In genomic region chr4:112523764-112524505, GRCh38 we compare ENCODE assay signal across 9 cellular contexts. TPM values are rescaled to one million over a fixed set of nuclear protein-coding genes. Genes with fewer than 3 reads are reported as not detected.
A peak's percentile ranks its signal among the peaks of the same experiment; 100 is the strongest.
DNase-seq lines count a peak whose midpoint lies in the region; ATAC-seq and TF ChIP-seq lines count a peak whose summit lies in the region.
"Had no signal": no experiment of that assay in that cellular context is flagged by ENCODE, and none has a peak within 500 bp of the region (broad histone marks: within the 10 kb centered on the region; RNA-seq: fewer than 3 reads in every experiment).

No MANE protein-coding gene starts in this region.

- no peaks in the 10 kb centered on the region for H3K36me3 ChIP-seq in GM06990 (ENCODE audit: control insufficient read depth, insufficient read depth, low read length)
- H3K36me3 ChIP-seq in GM23248 (ENCODE audit: low read depth) = no peaks in the 10 kb centered on the region
- H3K36me3 ChIP-seq in kidney epithelial cell (ENCODE audit: control insufficient read depth, insufficient read depth, low read length) = no peaks in the 10 kb centered on the region

- peak; percentile 89 for ATAC-seq in T-helper 17 cell

- peaks cover 10% of the 10 kb centered on the region for H3K4me1 ChIP-seq in GM23248 (ENCODE audit: insufficient read depth)

- in situ Hi-C loops in GM23248 (cut with MboI) (no loop called here), astrocyte of the cerebellum (cut with HindIII; ENCODE audit: low sequenced_read_pairs) (no loop called here)

- H3K36me3 Mint-ChIP-seq in T-helper 17 cell (ENCODE audit: low read depth) = peaks cover 5% of the 10 kb centered on the region

- H3F3A ChIP-seq in GM23248 (ENCODE audit: insufficient read depth) = peaks cover 15% of the 10 kb centered on the region

- no peaks in the 10 kb centered on the region for H3K9me2 ChIP-seq in GM23248 (ENCODE audit: insufficient read depth)

- peak; percentile 87 for DNase-seq in GM06990 (ENCODE audit: extremely low read depth, insufficient read length)
- DNase-seq in GM23248 = peak; percentile 60
- DNase-seq in Kasumi-1 (lab: John Stamatoyannopoulos, UW) = peak; percentile 47 to 71
- peak; percentile 61 to 72 (median 68) for DNase-seq in T-helper 17 cell
- DNase-seq in astrocyte of the cerebellum (ENCODE audit: low read depth) = no peak
- DNase-seq in kidney epithelial cell (ENCODE audit: low read depth) = no peak
- peak; percentile 78 for DNase-seq in stimulated activated CD4-positive, alpha-beta T cell treated with anti-CD3 and anti-CD28 coated beads, Interleukin-4, amount 100 ng/mL, for 1 hour
- DNase-seq in dedifferentiated amniotic fluid mesenchymal stem cell (ENCODE audit: extremely low spot score) = no peak

- H3K4me3 ChIP-seq in GM06990 (replicated peaks; ENCODE audit: low read depth, low read length) (peak overlapping the region; percentile 64), GM23248 (peak overlapping the region; percentile 50; the same call in 1 of the 2 replicates), astrocyte of the cerebellum (ENCODE audit: low read depth, low read length) (peak overlapping the region; percentile 29), kidney epithelial cell (ENCODE audit: low read depth, low read length) (peak overlapping the region; percentile 35)

- H4K20me1 ChIP-seq in GM23248 (ENCODE audit: insufficient read depth) = no peaks in the 10 kb centered on the region

- H3K4me1 Mint-ChIP-seq in T-helper 17 cell = peaks cover 16% of the 10 kb centered on the region

- H3K9me3 ChIP-seq in GM23248 (ENCODE audit: low read depth) (no peaks in the 10 kb centered on the region), T-helper 17 cell (ENCODE audit: control insufficient read depth, low read length, poor library complexity, severe bottlenecking) (peaks cover 19% of the 10 kb centered on the region)

- no peak overlapping the region for H3K9ac ChIP-seq in GM23248

- H3K27me3 ChIP-seq in GM06990 (replicated peaks; ENCODE audit: control insufficient read depth, insufficient read depth, low read length) (no peaks in the 10 kb centered on the region), GM23248 (replicated peaks; ENCODE audit: insufficient read depth) (peaks cover 60% of the 10 kb centered on the region), kidney epithelial cell (ENCODE audit: control insufficient read depth, insufficient read depth, low read length) (peaks cover 49% of the 10 kb centered on the region)

- TF ChIP-seq CTCF in GM06990 (IDR thresholded peaks at IDR 0.05; ENCODE audit: insufficient read depth, low read length, poor library complexity, severe bottlenecking) = peak; percentile 96
- TF ChIP-seq CTCF in astrocyte of the cerebellum (IDR thresholded peaks at IDR 0.05; ENCODE audit: low read depth, low read length, missing control alignments) = peak; percentile 62
- peak; percentile 66 for TF ChIP-seq CTCF in kidney epithelial cell (IDR thresholded peaks at IDR 0.05; ENCODE audit: insufficient read depth, low read length, poor library complexity, severe bottlenecking)

- H3K79me2 ChIP-seq in GM23248 (ENCODE audit: insufficient read depth) = no peaks in the 10 kb centered on the region

- H3K27ac Mint-ChIP-seq in T-helper 17 cell = no peak overlapping the region

- peak overlapping the region; percentile 50 for H3K4me2 ChIP-seq in GM23248 (ENCODE audit: unreplicated experiment)

- H3K27ac ChIP-seq in GM23248 = no peak overlapping the region

- H2AFZ ChIP-seq in GM23248 = 0 out of 2 replicates have a peak overlapping the region, but pooled peaks have one; percentile 29

- peak overlapping the region; percentile 91 for H3K4me3 Mint-ChIP-seq in T-helper 17 cell

- WGBS in GM23248 (ENCODE audit: low coverage in 1 of 2, low lambda C conversion rate in 2 of 2, missing lambda C conversion rate in 2 of 2), 2 experiments = 6 to 7% methylated on average over 36 to 38 of the region's 46 CpGs

- H3K27me3 Mint-ChIP-seq in T-helper 17 cell = peaks cover 47% of the 10 kb centered on the region

RNA-seq across cellular contexts. Expression of gene NEUROG2, which starts 8.0 kb away (rescaled TPM):
- total RNA-seq in GM23248 (2014; rRNA removed; shearing (Covaris generic)) = not detected in 2 replicates
- polyA plus RNA-seq in GM23248 (2016; fragmentation: Nextera tagmentation; extraction: Ambion mirVana) = not detected in 2 replicates
- not detected for total RNA-seq in T-helper 17 cell
- total RNA-seq in kidney epithelial cell = not detected in 2 replicates
- total RNA-seq: glomerular endothelial cell had no signal

Comparison
In these comparisons a context has a peak if more than half of its experiments do, and no peak if none do; other contexts are left out.
1. DNase-seq: peak in GM06990 (single experiment), GM23248 (single experiment), Kasumi-1 (2 of 2), T-helper 17 cell (3 of 3) and stimulated activated CD4-positive, alpha-beta T cell treated with anti-CD3 and anti-CD28 coated beads, Interleukin-4, amount 100 ng/mL, for 1 hour (single experiment); none in astrocyte of the cerebellum (single experiment), kidney epithelial cell (single experiment) and dedifferentiated amniotic fluid mesenchymal stem cell (single experiment).
2. Peak in every context shown above with its lines, with median percentiles within 50 percentile points of each other: H3K4me3 ChIP-seq and CTCF ChIP-seq.